14 cellular contexts compared by ENCODE assay signal in the genomic region with DNA sequence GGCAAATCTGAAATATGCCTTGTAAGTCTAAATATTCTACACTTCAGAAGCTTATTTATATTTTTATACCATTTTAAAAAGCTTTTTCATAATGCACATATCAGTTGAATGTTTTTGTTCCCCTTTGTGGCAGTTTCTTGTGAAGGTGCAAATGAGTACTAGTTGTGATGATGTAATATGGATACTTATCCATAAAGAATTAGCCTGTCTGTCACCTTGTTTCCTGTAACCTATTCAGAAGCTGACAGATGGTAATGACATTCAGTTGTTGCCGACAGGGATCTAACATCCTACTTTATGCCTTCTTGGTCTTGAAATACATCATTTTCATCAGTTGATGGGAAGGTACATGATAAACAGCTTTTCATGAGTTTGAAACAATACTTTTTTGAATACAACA. TPM values are rescaled to one million over a fixed set of nuclear protein-coding genes. Genes with fewer than 3 reads are reported as not detected.
DNase-seq lines count a peak whose midpoint lies in the region; ATAC-seq, FAIRE-seq and TF ChIP-seq lines count a peak whose summit lies in the region.
"Had no signal": no experiment of that assay in that cellular context is flagged by ENCODE, and none has a peak within 500 bp of the region (broad histone marks: within the 10 kb centered on the region; RNA-seq: fewer than 3 reads in every experiment).

No MANE protein-coding gene starts in this region.

- TF ChIP-seq CTCF in GM12878 (IDR thresholded peaks at IDR 0.05 in 2 of 3, conservative IDR thresholded peaks at IDR 0.05 in 1 of 3; ENCODE audit: control insufficient read depth in 2 of 3, extremely low read depth in 1 of 3, insufficient read depth in 1 of 3, low read depth in 3 of 3, low read length in 3 of 3), result no peak
- no peak for TF ChIP-seq CTCF in osteocyte (IDR thresholded peaks at IDR 0.05)

- WGBS in GM12878 (ENCODE audit: insufficient coverage, insufficient replicate concordance, low lambda C conversion rate, missing lambda C conversion rate), result 100% methylated on average over 1 of the region's 1 CpG

- no peaks in the 10 kb centered on the region for H3K27me3 Mint-ChIP-seq in activated T-cell treated with anti-CD3 and anti-CD28 coated beads, Interleukin-2, amount 50 U/mL, for 24 hours
- no peaks in the 10 kb centered on the region for H3K27me3 Mint-ChIP-seq in osteocyte (ENCODE audit: unreplicated experiment)

- TF ChIP-seq POLR2A in GM12878 (IDR thresholded peaks at IDR 0.05; ENCODE audit: low read depth, low read length), result no peak

- no peaks in the 10 kb centered on the region for H3K27me3 ChIP-seq in GM12878 (replicated peaks in 1 of 2; ENCODE audit: control insufficient read depth in 2 of 2, insufficient read depth in 2 of 2, low read length in 1 of 2)
- H3K27me3 ChIP-seq: sigmoid colon had no signal

- BruUV-seq in GM12878 (replicated peaks; lab: Mats Ljungman, UMichigan), result no TSS peak

- H3K4me3 Mint-ChIP-seq in activated T-cell treated with anti-CD3 and anti-CD28 coated beads, Interleukin-2, amount 50 U/mL, for 24 hours, result peak overlapping the region; percentile 98
- H3K4me3 Mint-ChIP-seq in osteocyte (ENCODE audit: unreplicated experiment), result peak overlapping the region; percentile 97

- RAD21 ChIA-PET in GM12878 (lab: Charles Lee; ENCODE audit: unreplicated experiment), result interaction anchor here (0.8 to 2.3 kb wide), 9 partner anchors 44 to 170 kb away, joined by 3 to 12 read pairs (median 5); a partner anchor contains a TSS

- no peaks in the 10 kb centered on the region for H4K20me1 ChIP-seq in GM12878 (ENCODE audit: control insufficient read depth, insufficient read depth)

- CTCF ChIA-PET in GM12878 (lab: Yijun Ruan, JAX), result interaction anchor here (1.0 to 6.3 kb wide), 8 partner anchors 9 to 169 kb away, joined by 3 to 41 read pairs (median 7); no protein-coding TSS in a partner anchor

- peak overlapping the region; percentile 20; the same call in 1 of the 2 replicates for H3K27ac ChIP-seq in GM12878 (ENCODE audit: control insufficient read depth, insufficient read depth)

- H2AFZ ChIP-seq in GM12878 (ENCODE audit: control insufficient read depth, low read depth, low read length), result no peak overlapping the region

- no peak for TF ChIP-seq RAD21 in GM12878 (IDR thresholded peaks at IDR 0.05; ENCODE audit: insufficient read depth, low read depth, low read length)

- H3K4me1 Mint-ChIP-seq in activated T-cell treated with anti-CD3 and anti-CD28 coated beads, Interleukin-2, amount 50 U/mL, for 24 hours (ENCODE audit: low read depth), result peaks cover 53% of the 10 kb centered on the region
- H3K4me1 Mint-ChIP-seq in osteocyte (ENCODE audit: unreplicated experiment), result peaks cover 34% of the 10 kb centered on the region

- H3K4me3 ChIP-seq in GM12878, result peak overlapping the region; percentile 91; the same call in 1 of the 2 replicates
- H3K4me3 ChIP-seq: sigmoid colon had no signal

- POLR2A ChIA-PET in GM12878 (lab: Charles Lee), result interaction anchor here (0.5 to 1.4 kb wide), 5 partner anchors 9 to 168 kb away, joined by 3 to 6 read pairs (median 4); no protein-coding TSS in a partner anchor

- H3K4me2 ChIP-seq in GM12878 (ENCODE audit: control insufficient read depth, insufficient read depth), result peak overlapping the region; percentile 73

- H3K27ac Mint-ChIP-seq in activated T-cell treated with anti-CD3 and anti-CD28 coated beads, Interleukin-2, amount 50 U/mL, for 24 hours, result no peak overlapping the region
- H3K27ac Mint-ChIP-seq in osteocyte (ENCODE audit: unreplicated experiment), result peak overlapping the region; percentile 94

- H3K4me1 ChIP-seq in GM12878 (ENCODE audit: control insufficient read depth, insufficient read depth, low read length), result peaks cover 22% of the 10 kb centered on the region

- in situ Hi-C loops in GM12878 (cut with MboI), result no loop called here

- SMC1A ChIA-PET in GM12878 (lab: Charles Lee; ENCODE audit: uncharacterized antibody, unreplicated experiment), result interaction anchor here (0.7 to 7.4 kb wide), 16 partner anchors 10 to 168 kb away, joined by 3 to 47 read pairs (median 5); no protein-coding TSS in a partner anchor

- no peak overlapping the region for H3K9ac ChIP-seq in GM12878 (ENCODE audit: control insufficient read depth, insufficient read depth, low read length)

- H3K79me2 ChIP-seq in GM12878 (ENCODE audit: control insufficient read depth, insufficient read depth, low read length), result peaks cover 72% of the 10 kb centered on the region

- peaks cover 34% of the 10 kb centered on the region for H3K36me3 Mint-ChIP-seq in activated T-cell treated with anti-CD3 and anti-CD28 coated beads, Interleukin-2, amount 50 U/mL, for 24 hours (ENCODE audit: low read depth)
- peaks cover 2% of the 10 kb centered on the region for H3K36me3 Mint-ChIP-seq in osteocyte (ENCODE audit: unreplicated experiment)

- no peak for DNase-seq in activated T-cell treated with anti-CD3 and anti-CD28 coated beads, Interleukin-2, amount 50 U/mL, for 24 hours
- DNase-seq in activated T-cell treated with anti-CD3 and anti-CD28 coated beads, Interleukin-2, amount 50 U/mL, for 48 hours, result no peak
- peak; percentile 30 for DNase-seq in NCI-H1694 treated with DMSO at 0.1 percent for 48 hours (lab: John Stamatoyannopoulos, UW)
- no peak for DNase-seq in GM12878 (ENCODE audit: low read depth, low spot score)
- no peak for DNase-seq in osteocyte (ENCODE audit: extremely low spot score, unreplicated experiment)
- DNase-seq in GF-D8 (lab: John Stamatoyannopoulos, UW), result no peak
- DNase-seq: activated CD8-positive, alpha-beta memory T cell treated with anti-CD3 and anti-CD28 coated beads for 24 hours; effector CD8-positive, alpha-beta T cell; head of caudate nucleus; NCI-H526 treated with DMSO at 0.1 percent for 48 hours; sigmoid colon; trophoblast cell had no signal

- no peak for ATAC-seq in GM12878
- ATAC-seq in HG02885 (IDR thresholded peaks at IDR 0.05; ENCODE audit: poor library complexity, unreplicated experiment), result no peak
- no peak for ATAC-seq in GM21390 (IDR thresholded peaks at IDR 0.05; ENCODE audit: unreplicated experiment)

- peaks cover 0 to 3% of the 10 kb centered on the region in 2 experiments; a peak in 1 of 4 replicates for H3K36me3 ChIP-seq in GM12878 (ENCODE audit: control insufficient read depth in 2 of 2, insufficient read depth in 2 of 2, low read length in 1 of 2)

- no peak for TF ChIP-seq EP300 in GM12878 (IDR thresholded peaks at IDR 0.05; ENCODE audit: borderline replicate concordance in 1 of 2, control insufficient read depth in 1 of 2, low read depth in 2 of 2, low read length in 2 of 2)

- no peaks in the 10 kb centered on the region for H3K9me3 ChIP-seq in GM12878 (replicated peaks; ENCODE audit: control insufficient read depth, insufficient read depth, low read length)
- H3K9me3 ChIP-seq: sigmoid colon had no signal

- intact Hi-C loops in GM12878 (cut with micrococcal nuclease; ENCODE audit: unreplicated experiment), result loop anchor here (10.0 kb wide), 1 partner anchor 359 kb away; a partner anchor contains a TSS

- no peak for FAIRE-seq in GM12878 (lab: Jason Lieb, UNC)

- H3K9me3 Mint-ChIP-seq in activated T-cell treated with anti-CD3 and anti-CD28 coated beads, Interleukin-2, amount 50 U/mL, for 24 hours, result no peaks in the 10 kb centered on the region
- H3K9me3 Mint-ChIP-seq in osteocyte (ENCODE audit: unreplicated experiment), result no peaks in the 10 kb centered on the region

TF ChIP-seq in GM12878, 131 proteins besides CTCF, POLR2A, EP300 and RAD21 (continues in another document):
- TF ChIP-seq IKZF1 (conservative IDR thresholded peaks at IDR 0.05) (peak; percentile 60; the same call in 1 of the 2 replicates), IKZF2 (IDR thresholded peaks at IDR 0.05) (peak; percentile 46 to 55; a peak in 2 of 4 replicates), ZNF274 (IDR thresholded peaks at IDR 0.05; ENCODE audit: insufficient read depth, insufficient read length) (no peak), YY1 (IDR thresholded peaks at IDR 0.05; ENCODE audit: low read depth, low read length) (no peak), NFXL1 (IDR thresholded peaks at IDR 0.05; ENCODE audit: borderline replicate concordance) (no peak), EGR1 (IDR thresholded peaks at IDR 0.05; ENCODE audit: borderline replicate concordance in 1 of 2, low read depth in 2 of 2, low read length in 2 of 2) (no peak)
- TF ChIP-seq, protein P1, sequence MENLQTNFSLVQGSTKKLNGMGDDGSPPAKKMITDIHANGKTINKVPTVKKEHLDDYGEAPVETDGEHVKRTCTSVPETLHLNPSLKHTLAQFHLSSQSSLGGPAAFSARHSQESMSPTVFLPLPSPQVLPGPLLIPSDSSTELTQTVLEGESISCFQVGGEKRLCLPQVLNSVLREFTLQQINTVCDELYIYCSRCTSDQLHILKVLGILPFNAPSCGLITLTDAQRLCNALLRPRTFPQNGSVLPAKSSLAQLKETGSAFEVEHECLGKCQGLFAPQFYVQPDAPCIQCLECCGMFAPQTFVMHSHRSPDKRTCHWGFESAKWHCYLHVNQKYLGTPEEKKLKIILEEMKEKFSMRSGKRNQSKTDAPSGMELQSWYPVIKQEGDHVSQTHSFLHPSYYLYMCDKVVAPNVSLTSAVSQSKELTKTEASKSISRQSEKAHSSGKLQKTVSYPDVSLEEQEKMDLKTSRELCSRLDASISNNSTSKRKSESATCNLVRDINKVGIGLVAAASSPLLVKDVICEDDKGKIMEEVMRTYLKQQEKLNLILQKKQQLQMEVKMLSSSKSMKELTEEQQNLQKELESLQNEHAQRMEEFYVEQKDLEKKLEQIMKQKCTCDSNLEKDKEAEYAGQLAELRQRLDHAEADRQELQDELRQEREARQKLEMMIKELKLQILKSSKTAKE (IDR thresholded peaks at IDR 0.05; ENCODE audit: low read depth, poor library complexity, severe bottlenecking), result peak; percentile 47

RNA-seq across cellular contexts. Expression of a gene that starts 2.9 kb away (rescaled TPM):
- total RNA-seq in GM12878 (2013; cell fraction: nucleolus; rRNA removed), result 117 and 122 TPM in 2 replicates
- total RNA-seq in GM12878 (2014; rRNA removed), result 12.8 and 13.1 TPM in 2 replicates
- 11.8 and 14.0 TPM in 2 replicates for total RNA-seq in GM12878 (2014; rRNA removed; fragmentation: Illumina TruSeq; extraction: Trizol)
- 13.9 and 15.0 TPM in 2 replicates for total RNA-seq in GM12878 (2021)
- 3.2 TPM for polyA plus RNA-seq in GM12878 (2011; ENCODE audit: low read depth)
- 12.8 and 20.3 TPM in 2 replicates for polyA plus RNA-seq in GM12878 (2011; rRNA removed)
- polyA plus RNA-seq in GM12878 (2011; cell fraction: cytosol; rRNA removed), result 5.4 and 7.5 TPM in 2 replicates
- polyA plus RNA-seq in GM12878 (2011; cell fraction: nucleus; rRNA removed), result 21.0 and 21.2 TPM in 2 replicates
- 4.4 and 6.1 TPM in 2 replicates for polyA plus RNA-seq in GM12878 (2012)
- polyA plus RNA-seq in GM12878 (2014; fragmentation: Illumina TruSeq; extraction: Trizol), result 14.4 and 16.6 TPM in 2 replicates
- 1 to 10 TPM; 2.1 to 2.9 TPM for polyA plus RNA-seq in GM12878 (2014; fragmentation: Nextera tagmentation; extraction: Ambion mirVana)
- 5.7 and 7.0 TPM in 2 replicates for polyA plus RNA-seq in GM12878 (2014; rRNA removed)
- polyA plus RNA-seq in GM12878 (2016; fragmentation: Nextera tagmentation; extraction: Ambion mirVana), result 1 to 10 TPM; 3.8 to 4.5 TPM
- polyA minus RNA-seq in GM12878 (2011; rRNA and poly(A)+ RNA removed), result 40.2 and 49.3 TPM in 2 replicates
- 13.6 and 14.6 TPM in 2 replicates for polyA minus RNA-seq in GM12878 (2011; cell fraction: cytosol; rRNA and poly(A)+ RNA removed)
- polyA minus RNA-seq in GM12878 (2011; cell fraction: nucleus; rRNA and poly(A)+ RNA removed), result 21.6 and 33.8 TPM in 2 replicates
- 29.2 and 32.4 TPM in 2 replicates for total RNA-seq in osteocyte
